1 cellular context compared by ENCODE assay signal in the genomic region with DNA sequence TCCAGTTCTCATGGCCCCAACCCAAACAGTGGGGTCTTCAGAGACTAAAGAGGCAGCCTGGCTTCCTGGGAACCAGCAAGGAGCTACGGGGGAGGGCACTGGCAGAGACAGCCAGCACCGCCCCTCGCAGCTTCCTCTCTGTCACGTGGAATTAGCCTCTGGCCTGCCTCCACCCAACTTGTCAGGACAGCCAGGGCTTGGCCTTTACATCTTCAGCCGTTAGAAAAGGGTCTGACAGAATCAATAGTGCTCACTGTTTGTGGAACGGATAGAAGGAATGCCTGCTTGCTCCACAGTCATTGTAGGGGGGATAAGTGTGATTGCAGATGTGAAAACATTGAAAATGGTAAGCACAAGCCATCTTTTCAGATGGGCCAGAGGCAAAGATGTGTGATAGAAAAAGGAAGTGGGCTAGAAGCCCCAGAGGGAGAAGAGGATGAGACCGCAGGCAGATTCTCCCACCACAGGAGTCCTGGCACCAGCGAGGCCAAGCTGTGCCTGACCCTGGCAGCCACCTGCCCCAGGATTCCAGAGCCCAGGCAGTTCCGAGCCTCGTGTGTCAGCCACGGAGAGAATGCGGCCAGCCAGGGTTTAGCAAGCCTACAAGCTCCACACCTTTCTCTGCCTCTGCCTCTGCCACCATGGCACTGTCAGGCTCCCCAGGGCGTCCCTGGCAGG.
TF ChIP-seq lines count a peak whose summit lies in the region.

No MANE protein-coding gene starts in this region.

TF ChIP-seq in HepG2, 621 proteins besides CTCF, POLR2A, EP300 and RAD21:
- no peak for TF ChIP-seq IKZF4 (CRISPR knock-in tag; IDR thresholded peaks at IDR 0.05; ENCODE audit: borderline replicate concordance, low read depth, not compliant biosample characterization)
- TF ChIP-seq ARNTL (CRISPR knock-in tag; IDR thresholded peaks at IDR 0.05), result peak; percentile 45; the same call in 1 of the 2 replicates
- TF ChIP-seq, protein P1, sequence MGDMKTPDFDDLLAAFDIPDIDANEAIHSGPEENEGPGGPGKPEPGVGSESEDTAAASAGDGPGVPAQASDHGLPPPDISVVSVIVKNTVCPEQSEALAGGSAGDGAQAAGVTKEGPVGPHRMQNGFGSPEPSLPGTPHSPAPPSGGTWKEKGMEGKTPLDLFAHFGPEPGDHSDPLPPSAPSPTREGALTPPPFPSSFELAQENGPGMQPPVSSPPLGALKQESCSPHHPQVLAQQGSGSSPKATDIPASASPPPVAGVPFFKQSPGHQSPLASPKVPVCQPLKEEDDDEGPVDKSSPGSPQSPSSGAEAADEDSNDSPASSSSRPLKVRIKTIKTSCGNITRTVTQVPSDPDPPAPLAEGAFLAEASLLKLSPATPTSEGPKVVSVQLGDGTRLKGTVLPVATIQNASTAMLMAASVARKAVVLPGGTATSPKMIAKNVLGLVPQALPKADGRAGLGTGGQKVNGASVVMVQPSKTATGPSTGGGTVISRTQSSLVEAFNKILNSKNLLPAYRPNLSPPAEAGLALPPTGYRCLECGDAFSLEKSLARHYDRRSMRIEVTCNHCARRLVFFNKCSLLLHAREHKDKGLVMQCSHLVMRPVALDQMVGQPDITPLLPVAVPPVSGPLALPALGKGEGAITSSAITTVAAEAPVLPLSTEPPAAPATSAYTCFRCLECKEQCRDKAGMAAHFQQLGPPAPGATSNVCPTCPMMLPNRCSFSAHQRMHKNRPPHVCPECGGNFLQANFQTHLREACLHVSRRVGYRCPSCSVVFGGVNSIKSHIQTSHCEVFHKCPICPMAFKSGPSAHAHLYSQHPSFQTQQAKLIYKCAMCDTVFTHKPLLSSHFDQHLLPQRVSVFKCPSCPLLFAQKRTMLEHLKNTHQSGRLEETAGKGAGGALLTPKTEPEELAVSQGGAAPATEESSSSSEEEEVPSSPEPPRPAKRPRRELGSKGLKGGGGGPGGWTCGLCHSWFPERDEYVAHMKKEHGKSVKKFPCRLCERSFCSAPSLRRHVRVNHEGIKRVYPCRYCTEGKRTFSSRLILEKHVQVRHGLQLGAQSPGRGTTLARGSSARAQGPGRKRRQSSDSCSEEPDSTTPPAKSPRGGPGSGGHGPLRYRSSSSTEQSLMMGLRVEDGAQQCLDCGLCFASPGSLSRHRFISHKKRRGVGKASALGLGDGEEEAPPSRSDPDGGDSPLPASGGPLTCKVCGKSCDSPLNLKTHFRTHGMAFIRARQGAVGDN (CRISPR knock-in tag; IDR thresholded peaks at IDR 0.05), result peak; percentile 31; the same call in 1 of the 2 replicates
- 0 out of 2 replicates have a peak, but pooled peaks have one; percentile 4 for TF ChIP-seq PHF20 (CRISPR knock-in tag; IDR thresholded peaks at IDR 0.05)
